ENCODE assay signal across 13 cellular contexts in genomic region chr7:55245271-55245723, GRCh38.
DNase-seq lines count a peak whose midpoint lies in the region; ATAC-seq and TF ChIP-seq lines count a peak whose summit lies in the region.
"Had no signal": no experiment of that assay in that cellular context is flagged by ENCODE, and none has a peak within 500 bp of the region (broad histone marks: within the 10 kb centered on the region; RNA-seq: fewer than 3 reads in every experiment).

No MANE protein-coding gene starts in this region.

- H3K4me2 ChIP-seq in GM23248 (ENCODE audit: unreplicated experiment) = peak overlapping the region; percentile 55

- peaks cover 1 to 12% of the 10 kb centered on the region in 2 donors for H3K27me3 Mint-ChIP-seq in stimulated activated naive B cell treated with anti-CD40 and anti-IgM and Interleukin-4, amounts not matched to agents 10 μg/mL and 1 μg/mL and 100 μg/mL, for 72 hours

- peak; percentile 92 for DNase-seq in GM23248
- peak; percentile 70 for DNase-seq in fibroblast of the aortic adventitia (ENCODE audit: low read depth)
- peak; percentile 90 for DNase-seq in retinal pigment epithelial cell (ENCODE audit: low read depth)
- no peak for DNase-seq in stimulated activated naive B cell treated with anti-CD40 and anti-IgM and Interleukin-4, amounts not matched to agents 10 μg/mL and 1 μg/mL and 100 μg/mL, for 72 hours
- DNase-seq in NCI-H1436 treated with DMSO at 0.1 percent for 48 hours (lab: John Stamatoyannopoulos, UW) = no peak
- no peak for DNase-seq in NCI-H2081 (lab: John Stamatoyannopoulos, UW)
- no peak for DNase-seq in D341Med (ENCODE audit: low spot score)
- DNase-seq: activated CD8-positive, alpha-beta memory T cell treated with anti-CD3 and anti-CD28 coated beads, Interleukin-2, amount 50 U/mL, for 48 hours; DMS53 had no signal

- H3K36me3 ChIP-seq in GM23248 (ENCODE audit: low read depth) = no peaks in the 10 kb centered on the region
- H3K36me3 ChIP-seq: ascending aorta had no signal

- H3K27ac Mint-ChIP-seq in stimulated activated naive B cell treated with anti-CD40 and anti-IgM and Interleukin-4, amounts not matched to agents 10 μg/mL and 1 μg/mL and 100 μg/mL, for 72 hours = no peak overlapping the region
- H3K27ac Mint-ChIP-seq: progenitor cell of endocrine pancreas had no signal

- peaks cover 37% of the 10 kb centered on the region for H3F3A ChIP-seq in GM23248 (ENCODE audit: insufficient read depth)

- TF ChIP-seq CTCF in fibroblast of the aortic adventitia (IDR thresholded peaks at IDR 0.05; ENCODE audit: insufficient read depth, low read length) (no peak), retinal pigment epithelial cell (conservative IDR thresholded peaks at IDR 0.05; ENCODE audit: low read depth, low read length) (no peak)

- H3K9me2 ChIP-seq in GM23248 (ENCODE audit: insufficient read depth) = no peaks in the 10 kb centered on the region

- WGBS in GM23248 (ENCODE audit: low coverage in 1 of 2, low lambda C conversion rate in 2 of 2, missing lambda C conversion rate in 2 of 2), 2 experiments = 11% methylated on average over 11 of the region's 11 CpGs

- H3K9me3 Mint-ChIP-seq in stimulated activated naive B cell treated with anti-CD40 and anti-IgM and Interleukin-4, amounts not matched to agents 10 μg/mL and 1 μg/mL and 100 μg/mL, for 72 hours = peaks cover 0 to under 1% of the 10 kb centered on the region in 2 donors

- H3K9ac ChIP-seq in GM23248 = peak overlapping the region; percentile 55

- in situ Hi-C loops in GM23248 (cut with MboI) = no loop called here

- H3K27me3 ChIP-seq in GM23248 (replicated peaks; ENCODE audit: insufficient read depth) = no peaks in the 10 kb centered on the region
- H3K27me3 ChIP-seq: ascending aorta had no signal

- H3K4me3 ChIP-seq in GM23248 = peak overlapping the region; percentile 26; the same call in 1 of the 2 replicates
- no peak overlapping the region for H3K4me3 ChIP-seq in fibroblast of the aortic adventitia (ENCODE audit: low read depth, low read length)
- no peak overlapping the region for H3K4me3 ChIP-seq in retinal pigment epithelial cell (ENCODE audit: low read length)
- H3K4me3 ChIP-seq: ascending aorta, K562 had no signal

- no peaks in the 10 kb centered on the region for H3K9me3 ChIP-seq in GM23248 (ENCODE audit: low read depth)
- H3K9me3 ChIP-seq: ascending aorta had no signal

- H2AFZ ChIP-seq in GM23248 = peak overlapping the region; percentile 45

- H3K79me2 ChIP-seq in GM23248 (ENCODE audit: insufficient read depth) = no peaks in the 10 kb centered on the region

- H3K4me1 Mint-ChIP-seq in stimulated activated naive B cell treated with anti-CD40 and anti-IgM and Interleukin-4, amounts not matched to agents 10 μg/mL and 1 μg/mL and 100 μg/mL, for 72 hours = no peaks in the 10 kb centered on the region

- H3K4me1 ChIP-seq in GM23248 (ENCODE audit: insufficient read depth) = peaks cover 39% of the 10 kb centered on the region
- H3K4me1 ChIP-seq: ascending aorta had no signal

- peak; percentile 82 for ATAC-seq in SK-N-SH treated with all-trans-retinoic acid at 6 μM for 48 hours
- ATAC-seq in stimulated activated naive B cell treated with anti-CD40 and anti-IgM and Interleukin-4, amounts not matched to agents 10 μg/mL and 1 μg/mL and 100 μg/mL, for 72 hours (replicated peaks) = no peak
- ATAC-seq: K562 had no signal

- H3K27ac ChIP-seq in GM23248 = peak overlapping the region; percentile 85
- H3K27ac ChIP-seq: ascending aorta had no signal

- no peaks in the 10 kb centered on the region for H3K36me3 Mint-ChIP-seq in stimulated activated naive B cell treated with anti-CD40 and anti-IgM and Interleukin-4, amounts not matched to agents 10 μg/mL and 1 μg/mL and 100 μg/mL, for 72 hours

- no peaks in the 10 kb centered on the region for H4K20me1 ChIP-seq in GM23248 (ENCODE audit: insufficient read depth)

- no peak overlapping the region for H3K4me3 Mint-ChIP-seq in stimulated activated naive B cell treated with anti-CD40 and anti-IgM and Interleukin-4, amounts not matched to agents 10 μg/mL and 1 μg/mL and 100 μg/mL, for 72 hours

TF ChIP-seq in SK-N-SH treated with all-trans-retinoic acid at 6 μM for 48 hours, 23 proteins besides CTCF, POLR2A, EP300 and RAD21:
- TF ChIP-seq TOX (CRISPR knock-in tag; IDR thresholded peaks at IDR 0.05; ENCODE audit: borderline replicate concordance) = peak; percentile 53; the same call in 1 of the 2 replicates
- no peak for TF ChIP-seq ISL1 (CRISPR knock-in tag; IDR thresholded peaks at IDR 0.05)
TF ChIP-seq in SK-N-SH treated with all-trans-retinoic acid at 6 μM for 48 hours: peak in this region for 1.

Comparison
In these comparisons a context has a peak if more than half of its experiments do, and no peak if none do; other contexts are left out.
1. DNase-seq: peak in GM23248 (single experiment), fibroblast of the aortic adventitia (single experiment) and retinal pigment epithelial cell (single experiment); none in stimulated activated naive B cell treated with anti-CD40 and anti-IgM and Interleukin-4, amounts not matched to agents 10 μg/mL and 1 μg/mL and 100 μg/mL, for 72 hours (single experiment), NCI-H1436 treated with DMSO at 0.1 percent for 48 hours (single experiment), NCI-H2081 (0 of 2) and D341Med (single experiment).